12 cellular contexts compared by ENCODE assay signal in genomic region chr6:90194371-90194841, GRCh38.
A peak's percentile ranks its signal among the peaks of the same experiment; 100 is the strongest.
DNase-seq lines count a peak whose midpoint lies in the region; ATAC-seq and TF ChIP-seq lines count a peak whose summit lies in the region.
"Had no signal": no experiment of that assay in that cellular context is flagged by ENCODE, and none has a peak within 500 bp of the region (broad histone marks: within the 10 kb centered on the region; RNA-seq: fewer than 3 reads in every experiment).

No MANE protein-coding gene starts in this region.

- H3K4me3 Mint-ChIP-seq in endothelial cell (ENCODE audit: unreplicated experiment), result no peak overlapping the region
- H3K4me3 Mint-ChIP-seq: IgD-negative memory B cell had no signal

- peaks cover 3% of the 10 kb centered on the region for H3K27me3 Mint-ChIP-seq in endothelial cell (ENCODE audit: unreplicated experiment)
- H3K27me3 Mint-ChIP-seq: IgD-negative memory B cell had no signal

- H2AFZ ChIP-seq in fibroblast of lung (ENCODE audit: low read length), result no peak overlapping the region

- no peaks in the 10 kb centered on the region for H3K27me3 ChIP-seq in fibroblast of lung (ENCODE audit: control insufficient read depth, insufficient read depth, low read length)
- no peaks in the 10 kb centered on the region for H3K27me3 ChIP-seq in colonic mucosa

- no peak overlapping the region for H3K27ac Mint-ChIP-seq in endothelial cell (ENCODE audit: unreplicated experiment)

- no peaks in the 10 kb centered on the region for H3K79me2 ChIP-seq in fibroblast of lung (ENCODE audit: control insufficient read depth, insufficient read depth, low read length)

- H3K4me2 ChIP-seq in fibroblast of lung (ENCODE audit: extremely low read depth, insufficient read depth, low read length), result peak overlapping the region; percentile 49
- H3K4me2 ChIP-seq: A549 had no signal

- TF ChIP-seq CTCF in fibroblast of lung (conservative IDR thresholded peaks at IDR 0.05 in 1 of 2, IDR thresholded peaks at IDR 0.05 in 1 of 2; ENCODE audit: low read depth in 1 of 2, low read length in 2 of 2) (no peak), colonic mucosa (IDR thresholded peaks at IDR 0.05) (no peak), endothelial cell (IDR thresholded peaks at IDR 0.05; ENCODE audit: unreplicated experiment) (no peak)

- no peaks in the 10 kb centered on the region for H3K9me3 ChIP-seq in fibroblast of lung (ENCODE audit: control insufficient read depth, insufficient read depth, low read depth, low read length)
- H3K9me3 ChIP-seq in colonic mucosa, result no peaks in the 10 kb centered on the region

- peaks cover 10% of the 10 kb centered on the region for H3K4me1 Mint-ChIP-seq in endothelial cell (ENCODE audit: unreplicated experiment)

- H3K36me3 ChIP-seq in fibroblast of lung (ENCODE audit: control insufficient read depth, insufficient read depth, low read length) (no peaks in the 10 kb centered on the region), colonic mucosa (no peaks in the 10 kb centered on the region)

- DNase-seq in NCI-H82 (lab: John Stamatoyannopoulos, UW), result peak; percentile 48
- DNase-seq in NCI-H82 treated with DMSO at 0.1 percent for 48 hours (lab: John Stamatoyannopoulos, UW; ENCODE audit: unreplicated experiment), result no peak
- peak; percentile 82 for DNase-seq in SK-N-DZ (ENCODE audit: low spot score)
- DNase-seq in fibroblast of lung (ENCODE audit: low read depth in 2 of 2), result peak; percentile 90 to 95
- peak; percentile 41 for DNase-seq in skeletal muscle cell (ENCODE audit: low read depth)
- no peak for DNase-seq in colonic mucosa
- DNase-seq in endothelial cell (ENCODE audit: low spot score), result no peak
- DNase-seq: left colon had no signal

- ATAC-seq in HG02884 (IDR thresholded peaks at IDR 0.05; ENCODE audit: unreplicated experiment), result no peak
- ATAC-seq: A549, left colon had no signal

- peak overlapping the region; percentile 77 for H3K27ac ChIP-seq in fibroblast of lung (ENCODE audit: insufficient read depth, low read length)
- H3K27ac ChIP-seq in colonic mucosa, result no peak overlapping the region
- H3K27ac ChIP-seq: A549, coronary artery had no signal

- H3K9ac ChIP-seq in fibroblast of lung (ENCODE audit: insufficient read depth, low read length) (no peak overlapping the region), colonic mucosa (ENCODE audit: low read depth in 2 of 2, low read length in 2 of 2) (no peak overlapping the region)

- H3K9me3 Mint-ChIP-seq in endothelial cell (ENCODE audit: unreplicated experiment), result peaks cover 5% of the 10 kb centered on the region

- intact Hi-C loops in colonic mucosa (cut with DNase I), result no loop called here

- peaks cover 13% of the 10 kb centered on the region for H3K4me1 ChIP-seq in fibroblast of lung (ENCODE audit: control insufficient read depth, extremely low read depth, insufficient read depth, low read length)
- no peaks in the 10 kb centered on the region for H3K4me1 ChIP-seq in colonic mucosa
- H3K4me1 ChIP-seq: A549 had no signal

- peaks cover 6% of the 10 kb centered on the region for H3K36me3 Mint-ChIP-seq in endothelial cell (ENCODE audit: low read depth, unreplicated experiment)

- no peak overlapping the region for H3K4me3 ChIP-seq in fibroblast of lung (replicated peaks in 1 of 4; ENCODE audit: control extremely low read depth in 1 of 4, insufficient read depth in 1 of 4, low read depth in 3 of 4, low read length in 4 of 4)
- no peak overlapping the region for H3K4me3 ChIP-seq in skeletal muscle cell (ENCODE audit: low read depth, low read length)
- H3K4me3 ChIP-seq in colonic mucosa, result no peak overlapping the region
- H3K4me3 ChIP-seq: A549, coronary artery had no signal

- H4K20me1 ChIP-seq in fibroblast of lung (ENCODE audit: control insufficient read depth, extremely low read depth, insufficient read depth, low read length), result no peaks in the 10 kb centered on the region

Comparison
In these comparisons a context has a peak if more than half of its experiments do, and no peak if none do; other contexts are left out.
1. DNase-seq: peak in NCI-H82 (single experiment), SK-N-DZ (single experiment), fibroblast of lung (2 of 2) and skeletal muscle cell (single experiment); none in NCI-H82 treated with DMSO at 0.1 percent for 48 hours (single experiment), colonic mucosa (single experiment) and endothelial cell (single experiment).